Comparison of ENCODE assay signal across 15 cellular contexts in genomic region chr9:78695521-78695920, GRCh38.
DNase-seq lines count a peak whose midpoint lies in the region; ATAC-seq and TF ChIP-seq lines count a peak whose summit lies in the region.
"Had no signal": no experiment of that assay in that cellular context is flagged by ENCODE, and none has a peak within 500 bp of the region (broad histone marks: within the 10 kb centered on the region; RNA-seq: fewer than 3 reads in every experiment).

No MANE protein-coding gene starts in this region.

- H3K36me3 ChIP-seq in brain microvascular endothelial cell (replicated peaks) = no peaks in the 10 kb centered on the region
- H3K36me3 ChIP-seq: heart left ventricle, thyroid gland had no signal

- no peaks in the 10 kb centered on the region for H3K27me3 ChIP-seq in brain microvascular endothelial cell (replicated peaks)
- H3K27me3 ChIP-seq: heart left ventricle, thyroid gland had no signal

- H3K36me3 Mint-ChIP-seq in stimulated activated memory B cell treated with anti-CD40 and anti-IgM and Interleukin-4, amounts not matched to agents 10 μg/mL and 1 μg/mL and 100 μg/mL, for 72 hours = no peaks in the 10 kb centered on the region

- H3K27ac ChIP-seq in brain microvascular endothelial cell = no peak overlapping the region
- H3K27ac ChIP-seq: heart left ventricle, thyroid gland had no signal

- peak overlapping the region; percentile 51 for H3K4me3 Mint-ChIP-seq in stimulated activated memory B cell treated with anti-CD40 and anti-IgM and Interleukin-4, amounts not matched to agents 10 μg/mL and 1 μg/mL and 100 μg/mL, for 72 hours

- in situ Hi-C loops in brain microvascular endothelial cell (cut with HindIII; ENCODE audit: low pct_ligation_motif_present, low sequenced_read_pairs) = no loop called here

- H3K4me1 Mint-ChIP-seq in stimulated activated memory B cell treated with anti-CD40 and anti-IgM and Interleukin-4, amounts not matched to agents 10 μg/mL and 1 μg/mL and 100 μg/mL, for 72 hours = peaks cover 36% of the 10 kb centered on the region

- no peak overlapping the region for H3K4me3 ChIP-seq in brain microvascular endothelial cell (ENCODE audit: low read depth, low read length)
- H3K4me3 ChIP-seq: heart left ventricle, thyroid gland had no signal

- H3K9me3 Mint-ChIP-seq in stimulated activated memory B cell treated with anti-CD40 and anti-IgM and Interleukin-4, amounts not matched to agents 10 μg/mL and 1 μg/mL and 100 μg/mL, for 72 hours = peaks cover 3% of the 10 kb centered on the region

- peak overlapping the region; percentile 2 for H3K27ac Mint-ChIP-seq in stimulated activated memory B cell treated with anti-CD40 and anti-IgM and Interleukin-4, amounts not matched to agents 10 μg/mL and 1 μg/mL and 100 μg/mL, for 72 hours

- DNase-seq in NCI-H187 treated with DMSO at 0.1 percent for 48 hours (lab: John Stamatoyannopoulos, UW) (peak; percentile 16), OCI-M1 (lab: John Stamatoyannopoulos, UW) (peak; percentile 43), inferior parietal cortex (ENCODE audit: extremely low spot score) (no peak), brain microvascular endothelial cell (no peak)
- DNase-seq: activated naive CD4-positive, alpha-beta T cell treated with anti-CD3 and anti-CD28 coated beads, Interleukin-2, amount 50 U/mL, for 16 hours; central memory CD4-positive, alpha-beta T cell; heart left ventricle; left ventricle myocardium superior; NCI-H1092; stimulated activated CD4-positive, alpha-beta T cell treated with anti-CD3 and anti-CD28 coated beads, Interleukin-12 subunit alpha, Interleukin-12 subunit beta, amount 100 ng/mL, for 4 hours; T-helper 2 cell; thyroid gland had no signal

- H3K27me3 Mint-ChIP-seq in stimulated activated memory B cell treated with anti-CD40 and anti-IgM and Interleukin-4, amounts not matched to agents 10 μg/mL and 1 μg/mL and 100 μg/mL, for 72 hours = no peaks in the 10 kb centered on the region

- ATAC-seq in HG02884 (IDR thresholded peaks at IDR 0.05; ENCODE audit: unreplicated experiment) (peak; percentile 66), HG03039 (IDR thresholded peaks at IDR 0.05; ENCODE audit: unreplicated experiment) (no peak)
- peak; percentile 47 for ATAC-seq in stimulated activated memory B cell treated with anti-CD40 and anti-IgM and Interleukin-4, amounts not matched to agents 10 μg/mL and 1 μg/mL and 100 μg/mL, for 72 hours
- ATAC-seq: left ventricle myocardium superior had no signal

- no peak for TF ChIP-seq CTCF in brain microvascular endothelial cell (IDR thresholded peaks at IDR 0.05; ENCODE audit: low read depth, low read length, missing control alignments)

Comparison
In these comparisons a context has a peak if more than half of its experiments do, and no peak if none do; other contexts are left out.
1. DNase-seq: peak in NCI-H187 treated with DMSO at 0.1 percent for 48 hours (single experiment) and OCI-M1 (single experiment); none in inferior parietal cortex (single experiment) and brain microvascular endothelial cell (single experiment).